18 cellular contexts compared by ENCODE assay signal in the genomic region with DNA sequence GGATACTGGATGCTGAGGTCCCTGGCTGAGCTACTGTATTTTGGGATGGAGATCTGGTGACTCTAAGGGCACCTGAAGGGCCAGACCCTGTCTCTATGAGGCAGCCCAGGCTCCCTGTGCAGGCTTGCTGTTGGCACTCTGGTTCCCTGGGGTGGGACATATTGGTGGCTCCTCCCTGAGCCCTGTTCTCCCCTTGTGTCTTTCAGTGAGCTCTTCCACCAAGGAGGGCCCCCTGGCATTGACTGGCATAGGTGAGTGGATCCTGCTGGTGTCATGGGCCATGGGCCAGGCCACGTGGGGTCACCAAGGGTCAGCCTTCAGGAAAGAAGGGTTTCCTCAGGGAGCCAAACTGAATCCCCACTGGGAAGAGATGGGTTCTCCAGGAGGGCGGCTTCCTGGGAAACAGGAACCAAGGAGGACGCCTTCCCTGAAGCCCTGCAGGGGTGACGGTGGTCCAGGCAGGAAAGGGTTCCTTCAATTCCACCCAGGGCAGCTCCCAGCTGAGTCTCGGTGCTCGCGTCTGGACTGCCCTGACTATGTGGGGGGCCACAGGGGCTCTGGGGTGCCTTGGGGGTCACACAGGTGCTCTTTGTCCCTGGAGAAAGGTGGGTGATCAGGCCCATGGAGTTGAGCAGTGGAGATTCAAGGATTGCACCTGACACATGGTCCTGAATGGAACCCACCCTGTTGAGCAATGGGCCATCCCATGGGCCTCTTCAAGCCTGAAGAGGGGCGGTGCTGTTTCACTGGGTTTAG.
DNase-seq lines count a peak whose midpoint lies in the region; ATAC-seq lines count a peak whose summit lies in the region.
"Had no signal": no experiment of that assay in that cellular context is flagged by ENCODE, and none has a peak within 500 bp of the region (broad histone marks: within the 10 kb centered on the region; RNA-seq: fewer than 3 reads in every experiment).

No MANE protein-coding gene starts in this region.

- CTCF ChIA-PET in activated CD4-positive, alpha-beta memory T cell treated with anti-CD3 and anti-CD28 coated beads for 36 hours (lab: Charles Lee) = no interaction called here

- peaks cover 46% of the 10 kb centered on the region for H3K9me3 Mint-ChIP-seq in activated CD4-positive, alpha-beta memory T cell treated with anti-CD3 and anti-CD28 coated beads for 36 hours
- H3K9me3 Mint-ChIP-seq in T-helper 2 cell treated with Interferon-gamma antibody and Interleukin-4, amounts not matched to agents 5 μg/mL and 100 μg/mL, for 36 hours = peaks cover 25% of the 10 kb centered on the region

- 83% methylated on average over 8 of the region's 8 CpGs for WGBS in right cardiac atrium

- H3K27ac ChIP-seq in right cardiac atrium (ENCODE audit: low read length) = no peak overlapping the region
- H3K27ac ChIP-seq: HL-60 had no signal

- no peak overlapping the region for H3K27ac Mint-ChIP-seq in activated CD4-positive, alpha-beta memory T cell treated with anti-CD3 and anti-CD28 coated beads for 36 hours
- no peak overlapping the region for H3K27ac Mint-ChIP-seq in T-helper 2 cell treated with Interferon-gamma antibody and Interleukin-4, amounts not matched to agents 5 μg/mL and 100 μg/mL, for 36 hours
- H3K27ac Mint-ChIP-seq: activated naive CD8-positive, alpha-beta T cell; CD14-positive monocyte; immature natural killer cell had no signal

- H3K36me3 Mint-ChIP-seq in activated CD4-positive, alpha-beta memory T cell treated with anti-CD3 and anti-CD28 coated beads for 36 hours = peaks cover 7% of the 10 kb centered on the region
- no peaks in the 10 kb centered on the region for H3K36me3 Mint-ChIP-seq in T-helper 2 cell treated with Interferon-gamma antibody and Interleukin-4, amounts not matched to agents 5 μg/mL and 100 μg/mL, for 36 hours (ENCODE audit: low read depth)
- H3K36me3 Mint-ChIP-seq: CD14-positive monocyte had no signal

- no peak overlapping the region for H3K4me3 Mint-ChIP-seq in activated CD4-positive, alpha-beta memory T cell treated with anti-CD3 and anti-CD28 coated beads for 36 hours
- H3K4me3 Mint-ChIP-seq in T-helper 2 cell treated with Interferon-gamma antibody and Interleukin-4, amounts not matched to agents 5 μg/mL and 100 μg/mL, for 36 hours = no peak overlapping the region
- H3K4me3 Mint-ChIP-seq: activated naive CD8-positive, alpha-beta T cell; CD14-positive monocyte; H9; immature natural killer cell had no signal

- no peaks in the 10 kb centered on the region for H3K4me1 ChIP-seq in right cardiac atrium (ENCODE audit: control insufficient read depth, insufficient read depth, low read length)

- no peaks in the 10 kb centered on the region for H3K4me1 Mint-ChIP-seq in activated CD4-positive, alpha-beta memory T cell treated with anti-CD3 and anti-CD28 coated beads for 36 hours (ENCODE audit: low read depth)
- H3K4me1 Mint-ChIP-seq in T-helper 2 cell treated with Interferon-gamma antibody and Interleukin-4, amounts not matched to agents 5 μg/mL and 100 μg/mL, for 36 hours (ENCODE audit: low read depth) = no peaks in the 10 kb centered on the region
- H3K4me1 Mint-ChIP-seq: CD14-positive monocyte, H9, immature natural killer cell had no signal

- peaks cover 2% of the 10 kb centered on the region for H3K9me3 ChIP-seq in right cardiac atrium (ENCODE audit: control insufficient read depth, low read length)

- no peak overlapping the region for H3K4me3 ChIP-seq in right cardiac atrium (ENCODE audit: low read length)

- POLR2A ChIA-PET in activated CD4-positive, alpha-beta memory T cell treated with anti-CD3 and anti-CD28 coated beads for 36 hours (lab: Charles Lee) = no interaction called here

- H3K27me3 Mint-ChIP-seq in activated CD4-positive, alpha-beta memory T cell treated with anti-CD3 and anti-CD28 coated beads for 36 hours = no peaks in the 10 kb centered on the region
- H3K27me3 Mint-ChIP-seq in T-helper 2 cell treated with Interferon-gamma antibody and Interleukin-4, amounts not matched to agents 5 μg/mL and 100 μg/mL, for 36 hours (ENCODE audit: low read depth) = no peaks in the 10 kb centered on the region
- H3K27me3 Mint-ChIP-seq: activated naive CD8-positive, alpha-beta T cell had no signal

- peak; percentile 12 for DNase-seq in activated CD4-positive, CD25-positive, alpha-beta regulatory T cell treated with anti-CD3 and anti-CD28 coated beads, Interleukin-2, amount 50 U/mL, for 72 hours
- DNase-seq in activated CD4-positive, CD25-positive, alpha-beta regulatory T cell (lab: John Stamatoyannopoulos, UW) = no peak
- peak; percentile 4 for DNase-seq in activated CD4-positive, alpha-beta memory T cell treated with anti-CD3 and anti-CD28 coated beads for 36 hours
- DNase-seq in right cardiac atrium (peak in 2 of 3 donors; percentile 7 to 12), posterior vena cava (ENCODE audit: low spot score) (peak; percentile 66), dermis blood vessel endothelial cell (no peak)
- no peak for DNase-seq in T-helper 2 cell treated with Interferon-gamma antibody and Interleukin-4, amounts not matched to agents 5 μg/mL and 100 μg/mL, for 36 hours (ENCODE audit: low spot score)
- DNase-seq: activated CD4-positive, alpha-beta T cell treated with anti-CD3 and anti-CD28 coated beads, Interleukin-2, amount 50 U/mL, for 4 hours; central memory CD4-positive, alpha-beta T cell; H9; immature natural killer cell; KG1; nucleus accumbens; SHP77 treated with DMSO at 0.1 percent for 48 hours had no signal

- no peaks in the 10 kb centered on the region for H3K27me3 ChIP-seq in right cardiac atrium (ENCODE audit: control insufficient read depth, insufficient read depth)

- no peak for ATAC-seq in right cardiac atrium
- no peak for ATAC-seq in HG03442 (IDR thresholded peaks at IDR 0.05; ENCODE audit: unreplicated experiment)

- intact Hi-C loops in activated CD4-positive, alpha-beta memory T cell treated with anti-CD3 and anti-CD28 coated beads for 36 hours (cut with micrococcal nuclease) = no loop called here
- intact Hi-C loops in right cardiac atrium (cut with DNase I) (no loop called here), posterior vena cava (cut with DNase I) (no loop called here)

Comparison
In these comparisons a context has a peak if more than half of its experiments do, and no peak if none do; other contexts are left out.
1. DNase-seq: peak in activated CD4-positive, CD25-positive, alpha-beta regulatory T cell treated with anti-CD3 and anti-CD28 coated beads, Interleukin-2, amount 50 U/mL, for 72 hours (single experiment), activated CD4-positive, alpha-beta memory T cell treated with anti-CD3 and anti-CD28 coated beads for 36 hours (single experiment), right cardiac atrium (2 of 3) and posterior vena cava (single experiment); none in activated CD4-positive, CD25-positive, alpha-beta regulatory T cell (0 of 4), dermis blood vessel endothelial cell (single experiment) and T-helper 2 cell treated with Interferon-gamma antibody and Interleukin-4, amounts not matched to agents 5 μg/mL and 100 μg/mL, for 36 hours (single experiment).